ENCODE assay signal across 10 cellular contexts in genomic region chrX:51837926-51838325, GRCh38. TPM values are rescaled to one million over a fixed set of nuclear protein-coding genes. Genes with fewer than 3 reads are reported as not detected.
DNase-seq lines count a peak whose midpoint lies in the region; ATAC-seq and TF ChIP-seq lines count a peak whose summit lies in the region.
"Had no signal": no experiment of that assay in that cellular context is flagged by ENCODE, and none has a peak within 500 bp of the region (broad histone marks: within the 10 kb centered on the region; RNA-seq: fewer than 3 reads in every experiment).

No MANE protein-coding gene starts in this region.

- no peak overlapping the region for H3K4me3 ChIP-seq in astrocyte of the spinal cord (ENCODE audit: low read depth, low read length)

- intact Hi-C loops in left colon (cut with DNase I, micrococcal nuclease), result no loop called here

- no peak for TF ChIP-seq CTCF in AG09319 (IDR thresholded peaks at IDR 0.05; ENCODE audit: low read depth, low read length)
- no peak for TF ChIP-seq CTCF in astrocyte of the spinal cord (IDR thresholded peaks at IDR 0.05; ENCODE audit: low read depth, low read length)

- in situ Hi-C loops in astrocyte of the spinal cord (cut with HindIII; ENCODE audit: low sequenced_read_pairs), result no loop called here

- DNase-seq in AG09319 (ENCODE audit: extremely low read depth, low read depth) (peak; percentile 20), M059J (ENCODE audit: low read depth) (peak; percentile 3), astrocyte of the spinal cord (ENCODE audit: low read depth, low spot score) (peak; percentile 48), left colon (peak; percentile 42 to 67), cerebellum (ENCODE audit: low spot score) (no peak)
- no peak for DNase-seq in stimulated activated CD4-positive, alpha-beta T cell treated with anti-CD3 and anti-CD28 coated beads, Interleukin-4, amount 100 ng/mL, for 1 hour
- DNase-seq: H9, NCI-H1930 had no signal

- ATAC-seq in left colon, result peak; percentile 49
- no peak for ATAC-seq in HG02759 (IDR thresholded peaks at IDR 0.05; ENCODE audit: unreplicated experiment)
- ATAC-seq in GM19351 (IDR thresholded peaks at IDR 0.05; ENCODE audit: unreplicated experiment), result no peak

RNA-seq across cellular contexts. Expression of gene MAGED1, which starts 55.5 kb away (rescaled TPM):
- total RNA-seq in M059J (2014; rRNA removed; shearing (Covaris generic)), result 387 and 524 TPM in 2 replicates
- 10 to 100 TPM; 76.1 to 96.6 TPM for total RNA-seq in left colon
- 84.2 TPM for total RNA-seq in cerebellum

Comparison
In these comparisons a context has a peak if more than half of its experiments do, and no peak if none do; other contexts are left out.
1. DNase-seq: peak in AG09319 (single experiment), M059J (single experiment), astrocyte of the spinal cord (single experiment) and left colon (2 of 2); none in cerebellum (single experiment) and stimulated activated CD4-positive, alpha-beta T cell treated with anti-CD3 and anti-CD28 coated beads, Interleukin-4, amount 100 ng/mL, for 1 hour (single experiment).